ENCODE assay signal across 17 cellular contexts in genomic region chr7:96538632-96539031, GRCh38.
DNase-seq lines count a peak whose midpoint lies in the region; ATAC-seq and TF ChIP-seq lines count a peak whose summit lies in the region.
"Had no signal": no experiment of that assay in that cellular context is flagged by ENCODE, and none has a peak within 500 bp of the region (broad histone marks: within the 10 kb centered on the region; RNA-seq: fewer than 3 reads in every experiment).

No MANE protein-coding gene starts in this region.

- no peak for TF ChIP-seq CTCF in GM23338 (conservative IDR thresholded peaks at IDR 0.05; ENCODE audit: low read depth in 2 of 2)
- TF ChIP-seq CTCF in progenitor cell of endocrine pancreas (IDR thresholded peaks at IDR 0.05; ENCODE audit: unreplicated experiment): no peak
- no peak for TF ChIP-seq CTCF in GM13976 (IDR thresholded peaks at IDR 0.05; ENCODE audit: borderline replicate concordance, control extremely low read depth, extremely low read depth, insufficient read depth, missing control alignments)
- TF ChIP-seq CTCF in left lung (IDR thresholded peaks at IDR 0.05): no peak

- no peaks in the 10 kb centered on the region for H3K4me1 ChIP-seq in GM23338 (ENCODE audit: insufficient read depth)
- H3K4me1 ChIP-seq in left lung: no peaks in the 10 kb centered on the region
- H3K4me1 ChIP-seq: HAP-1 had no signal

- H3K9me3 ChIP-seq in left lung: no peaks in the 10 kb centered on the region
- H3K9me3 ChIP-seq: HAP-1 had no signal

- H3K4me3 Mint-ChIP-seq in GM23338 (no peak overlapping the region), progenitor cell of endocrine pancreas (ENCODE audit: low read depth) (no peak overlapping the region)
- H3K4me3 Mint-ChIP-seq: IgD-negative memory B cell had no signal

- H3K27me3 Mint-ChIP-seq in GM23338 (ENCODE audit: insufficient read depth, low read depth, poor library complexity) (no peaks in the 10 kb centered on the region), progenitor cell of endocrine pancreas (no peaks in the 10 kb centered on the region)
- H3K27me3 Mint-ChIP-seq: IgD-negative memory B cell had no signal

- no peaks in the 10 kb centered on the region for H3F3A ChIP-seq in GM23338 (replicated peaks; ENCODE audit: low read depth)

- H3K79me2 ChIP-seq in GM23338 (replicated peaks; ENCODE audit: insufficient read depth): no peaks in the 10 kb centered on the region

- H3K4me1 Mint-ChIP-seq in GM23338 (no peaks in the 10 kb centered on the region), progenitor cell of endocrine pancreas (ENCODE audit: low read depth) (peaks cover 5% of the 10 kb centered on the region)

- in situ Hi-C loops in GM13976 (cut with MboI; ENCODE audit: low sequenced_read_pairs, unreplicated experiment): no loop called here

- no peak overlapping the region for H3K27ac ChIP-seq in GM23338 (ENCODE audit: low read depth)
- no peak overlapping the region for H3K27ac ChIP-seq in left lung
- H3K27ac ChIP-seq: C4-2B had no signal

- H3K4me3 ChIP-seq in GM23338 (no peak overlapping the region), left lung (no peak overlapping the region)
- H3K4me3 ChIP-seq: HAP-1 had no signal

- H3K36me3 ChIP-seq in GM23338 (ENCODE audit: insufficient read depth): no peaks in the 10 kb centered on the region
- H3K36me3 ChIP-seq in left lung: no peaks in the 10 kb centered on the region
- H3K36me3 ChIP-seq: HAP-1 had no signal

- intact Hi-C loops in left lung (cut with DNase I): no loop called here

- H2AFZ ChIP-seq in GM23338: 0 out of 2 replicates have a peak overlapping the region, but pooled peaks have one; percentile 3

- no peaks in the 10 kb centered on the region for H4K20me1 ChIP-seq in GM23338 (replicated peaks; ENCODE audit: insufficient read depth)

- ATAC-seq in GM23338: no peak
- no peak for ATAC-seq in left lung

- H3K27me3 ChIP-seq in GM23338 (ENCODE audit: insufficient read depth) (no peaks in the 10 kb centered on the region), left lung (no peaks in the 10 kb centered on the region)

- no peaks in the 10 kb centered on the region for H3K9me2 ChIP-seq in GM23338 (ENCODE audit: insufficient read depth)

- H3K4me2 ChIP-seq in GM23338: no peak overlapping the region

- H3K27ac Mint-ChIP-seq in GM23338: no peak overlapping the region
- no peak overlapping the region for H3K27ac Mint-ChIP-seq in progenitor cell of endocrine pancreas
- H3K27ac Mint-ChIP-seq: IgD-negative memory B cell had no signal

- no peaks in the 10 kb centered on the region for H3K9me3 Mint-ChIP-seq in GM23338
- H3K9me3 Mint-ChIP-seq in progenitor cell of endocrine pancreas (ENCODE audit: low read depth): peaks cover 3% of the 10 kb centered on the region

- no peaks in the 10 kb centered on the region for H3K36me3 Mint-ChIP-seq in GM23338 (ENCODE audit: low read depth)
- no peaks in the 10 kb centered on the region for H3K36me3 Mint-ChIP-seq in progenitor cell of endocrine pancreas (ENCODE audit: insufficient read depth)
- H3K36me3 Mint-ChIP-seq: IgD-negative memory B cell had no signal

- DNase-seq in GM23338 (ENCODE audit: low spot score) (no peak), MV-4-11 (lab: John Stamatoyannopoulos, UW) (peak; percentile 100), SKM-1 treated with dmso at 0.1 percent for 144 hours (lab: John Stamatoyannopoulos, UW; ENCODE audit: unreplicated experiment) (peak; percentile 90), medulla oblongata (ENCODE audit: extremely low spot score) (peak; percentile 30), progenitor cell of endocrine pancreas (ENCODE audit: low spot score, unreplicated experiment) (no peak), GM13976 (ENCODE audit: low spot score) (no peak), foreskin melanocyte (no peak), left lung (no peak)
- DNase-seq: DMS 273 treated with DMSO at 0.1 percent for 48 hours; GDM1; NCI-H1105 treated with DMSO at 0.1 percent for 48 hours; NCI-H187; NCI-H526 treated with DMSO at 0.1 percent for 48 hours; NK-92 treated with Interleukin-12 subunit alpha and Interleukin-12 subunit beta, amount 100 ng/mL, for 24 hours had no signal

TF ChIP-seq in GM23338, 12 proteins besides CTCF, POLR2A, EP300 and RAD21:
- TF ChIP-seq ZNF462 (CRISPR knock-in tag; IDR thresholded peaks at IDR 0.05) (no peak), EZH2 (IDR thresholded peaks at IDR 0.05; ENCODE audit: low read depth, unreplicated experiment) (no peak), EZH2phosphoT487 (IDR thresholded peaks at IDR 0.05; ENCODE audit: unreplicated experiment) (no peak), STAT1 (IDR thresholded peaks at IDR 0.05; ENCODE audit: unreplicated experiment) (no peak), POLR2AphosphoS5 (IDR thresholded peaks at IDR 0.05; ENCODE audit: low read depth) (no peak), ZNF331 (CRISPR knock-in tag; IDR thresholded peaks at IDR 0.05; ENCODE audit: low read depth) (no peak), ETS1 (IDR thresholded peaks at IDR 0.05) (no peak), CREB1 (CRISPR knock-in tag; IDR thresholded peaks at IDR 0.05; ENCODE audit: low read depth) (no peak), NANOG (IDR thresholded peaks at IDR 0.05; ENCODE audit: borderline replicate concordance) (no peak), JUNB (IDR thresholded peaks at IDR 0.05; ENCODE audit: unreplicated experiment) (no peak)
TF ChIP-seq in GM23338: peak in this region for 0.

Comparison
In these comparisons a context has a peak if more than half of its experiments do, and no peak if none do; other contexts are left out.
1. DNase-seq: peak in MV-4-11 (single experiment), SKM-1 treated with dmso at 0.1 percent for 144 hours (single experiment) and medulla oblongata (single experiment); none in GM23338 (single experiment), progenitor cell of endocrine pancreas (single experiment), GM13976 (single experiment), foreskin melanocyte (single experiment) and left lung (0 of 2).